19 cellular contexts compared by ENCODE assay signal in the genomic region with DNA sequence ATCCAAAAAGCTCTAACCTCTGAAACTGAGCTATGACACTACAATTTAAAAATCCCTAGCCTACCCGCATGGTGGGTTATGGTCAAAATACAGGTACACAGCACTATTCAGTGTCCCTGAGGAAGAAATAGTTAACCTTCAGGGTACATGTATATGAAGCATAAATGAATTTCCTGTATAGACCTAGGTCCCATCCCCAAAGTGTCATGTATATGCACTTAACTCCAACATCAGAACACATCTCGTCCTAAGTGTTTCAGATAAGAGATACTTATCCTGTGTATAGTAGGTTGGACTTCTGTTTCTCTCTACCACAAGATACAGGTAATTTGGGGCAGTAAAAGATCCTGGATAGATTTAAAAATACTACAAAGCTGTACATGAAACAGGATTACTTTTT. TPM values are rescaled to one million over a fixed set of nuclear protein-coding genes. Genes with fewer than 3 reads are reported as not detected.
DNase-seq lines count a peak whose midpoint lies in the region; ATAC-seq, FAIRE-seq and TF ChIP-seq lines count a peak whose summit lies in the region.
"Had no signal": no experiment of that assay in that cellular context is flagged by ENCODE, and none has a peak within 500 bp of the region (broad histone marks: within the 10 kb centered on the region; RNA-seq: fewer than 3 reads in every experiment).

No MANE protein-coding gene starts in this region.

- no peak overlapping the region for H3K4me3 ChIP-seq in naive thymus-derived CD4-positive, alpha-beta T cell (ENCODE audit: low read length)
- no peak overlapping the region for H3K4me3 ChIP-seq in dorsolateral prefrontal cortex
- H3K4me3 ChIP-seq: Peyer's patch had no signal

- CTCF ChIA-PET in activated naive CD4-positive, alpha-beta T cell treated with anti-CD3 and anti-CD28 coated beads, Interleukin-2, amount 10 ng/mL, durations not matched to agents 7 days and 5 days (lab: Charles Lee), result no interaction called here
- CTCF ChIA-PET in naive thymus-derived CD4-positive, alpha-beta T cell (lab: Charles Lee), result no interaction called here

- no peak for ATAC-seq in T-helper 17 cell
- ATAC-seq in naive thymus-derived CD4-positive, alpha-beta T cell, result no peak

- H3K4me3 Mint-ChIP-seq in activated naive CD4-positive, alpha-beta T cell treated with anti-CD3 and anti-CD28 coated beads, Interleukin-2, amount 10 ng/mL, durations not matched to agents 7 days and 5 days, result no peak overlapping the region
- H3K4me3 Mint-ChIP-seq in T-helper 17 cell, result peak overlapping the region; percentile 25
- H3K4me3 Mint-ChIP-seq in naive thymus-derived CD4-positive, alpha-beta T cell, result peak overlapping the region in 5 of 10 donors; percentile 4 to 55 (median 23)
- H3K4me3 Mint-ChIP-seq: H9 had no signal

- no peaks in the 10 kb centered on the region for H3K9me3 ChIP-seq in T-helper 17 cell (ENCODE audit: control insufficient read depth, low read length, poor library complexity, severe bottlenecking)
- H3K9me3 ChIP-seq in naive thymus-derived CD4-positive, alpha-beta T cell (ENCODE audit: control insufficient read depth in 2 of 3, low read length in 3 of 3), result no peaks in the 10 kb centered on the region
- H3K9me3 ChIP-seq: Peyer's patch had no signal

- H3K27ac Mint-ChIP-seq in activated naive CD4-positive, alpha-beta T cell treated with anti-CD3 and anti-CD28 coated beads, Interleukin-2, amount 10 ng/mL, durations not matched to agents 7 days and 5 days, result peak overlapping the region; percentile 52
- peak overlapping the region; percentile 41 for H3K27ac Mint-ChIP-seq in T-helper 17 cell
- peak overlapping the region in 7 of 9 donors; percentile 33 to 90 (median 76) for H3K27ac Mint-ChIP-seq in naive thymus-derived CD4-positive, alpha-beta T cell

- H3K4me1 Mint-ChIP-seq in activated naive CD4-positive, alpha-beta T cell treated with anti-CD3 and anti-CD28 coated beads, Interleukin-2, amount 10 ng/mL, durations not matched to agents 7 days and 5 days, result peaks cover 53% of the 10 kb centered on the region
- H3K4me1 Mint-ChIP-seq in T-helper 17 cell, result peaks cover 21% of the 10 kb centered on the region
- peaks cover 22 to 51% (median 40%) of the 10 kb centered on the region in 7 donors for H3K4me1 Mint-ChIP-seq in naive thymus-derived CD4-positive, alpha-beta T cell

- peaks cover 19 to 24% of the 10 kb centered on the region in 2 donors for H3K4me1 ChIP-seq in naive thymus-derived CD4-positive, alpha-beta T cell (ENCODE audit: control insufficient read depth in 2 of 2, insufficient read depth in 2 of 2, low read length in 2 of 2)

- H3K27me3 Mint-ChIP-seq in activated naive CD4-positive, alpha-beta T cell treated with anti-CD3 and anti-CD28 coated beads, Interleukin-2, amount 10 ng/mL, durations not matched to agents 7 days and 5 days, result no peaks in the 10 kb centered on the region
- no peaks in the 10 kb centered on the region for H3K27me3 Mint-ChIP-seq in T-helper 17 cell
- H3K27me3 Mint-ChIP-seq in naive thymus-derived CD4-positive, alpha-beta T cell, result no peaks in the 10 kb centered on the region

- peak; percentile 41; the same call in 1 of the 2 replicates for TF ChIP-seq POLR2A in GM12892 (IDR thresholded peaks at IDR 0.05; ENCODE audit: low read depth, low read length)

- H3K27me3 ChIP-seq in naive thymus-derived CD4-positive, alpha-beta T cell (ENCODE audit: control insufficient read depth in 2 of 2, insufficient read depth in 2 of 2, low read length in 2 of 2), result no peaks in the 10 kb centered on the region
- H3K27me3 ChIP-seq in dorsolateral prefrontal cortex, result no peaks in the 10 kb centered on the region
- H3K27me3 ChIP-seq: Peyer's patch had no signal

- peak overlapping the region; percentile 43 for H3K27ac ChIP-seq in naive thymus-derived CD4-positive, alpha-beta T cell (ENCODE audit: low read depth, low read length)
- no peak overlapping the region for H3K27ac ChIP-seq in dorsolateral prefrontal cortex
- H3K27ac ChIP-seq: Peyer's patch had no signal

- intact Hi-C loops in naive thymus-derived CD4-positive, alpha-beta T cell (cut with micrococcal nuclease), result no loop called here
- intact Hi-C loops in dorsolateral prefrontal cortex (cut with DNase I), result no loop called here

- TF ChIP-seq CTCF in dorsolateral prefrontal cortex (IDR thresholded peaks at IDR 0.05 in 54 of 56, conservative IDR thresholded peaks at IDR 0.05 in 2 of 56; ENCODE audit: low read depth in 1 of 56, partially characterized antibody in 56 of 56), result no peak

- H3K9me3 Mint-ChIP-seq in activated naive CD4-positive, alpha-beta T cell treated with anti-CD3 and anti-CD28 coated beads, Interleukin-2, amount 10 ng/mL, durations not matched to agents 7 days and 5 days, result no peaks in the 10 kb centered on the region
- H3K9me3 Mint-ChIP-seq in naive thymus-derived CD4-positive, alpha-beta T cell, result peaks cover 0 to 2% (median 0%) of the 10 kb centered on the region in 11 donors
- H3K9me3 Mint-ChIP-seq: H9 had no signal

- DNase-seq in activated naive CD4-positive, alpha-beta T cell treated with anti-CD3 and anti-CD28 coated beads, Interleukin-2, amount 10 ng/mL, durations not matched to agents 7 days and 5 days, result no peak
- no peak for DNase-seq in activated naive CD4-positive, alpha-beta T cell (lab: John Stamatoyannopoulos, UW)
- DNase-seq in GM12892 (ENCODE audit: insufficient read length) (no peak), T-helper 17 cell (no peak), dorsolateral prefrontal cortex (no peak)
- DNase-seq in naive thymus-derived CD4-positive, alpha-beta T cell, result no peak
- DNase-seq in stimulated activated naive CD4-positive, alpha-beta T cell (lab: John Stamatoyannopoulos, UW), result no peak
- DNase-seq: DMS153, EL, H9, Karpas-422, MM.1S, NCI-H1105 treated with DMSO at 0.1 percent for 48 hours, NCI-H187 treated with DMSO at 0.1 percent for 48 hours, NCI-H2171, NCI-H446 treated with DMSO at 0.1 percent for 48 hours, NCI-H748 treated with DMSO at 0.1 percent for 48 hours, Peyer's patch, SHP77 had no signal

- no peak for FAIRE-seq in GM12892 (lab: Jason Lieb, UNC)

- POLR2A ChIA-PET in naive thymus-derived CD4-positive, alpha-beta T cell (lab: Charles Lee), result interaction anchor here (0.6 to 2.3 kb wide), 4 partner anchors 9 to 1392 kb away, joined by 3 to 8 read pairs (median 5); no protein-coding TSS in a partner anchor

- peaks cover 9 to 49% (median 11%) of the 10 kb centered on the region in 3 experiments for H3K36me3 ChIP-seq in naive thymus-derived CD4-positive, alpha-beta T cell (ENCODE audit: control insufficient read depth in 2 of 3, insufficient read depth in 3 of 3, low read length in 3 of 3)

- H3K36me3 Mint-ChIP-seq in activated naive CD4-positive, alpha-beta T cell treated with anti-CD3 and anti-CD28 coated beads, Interleukin-2, amount 10 ng/mL, durations not matched to agents 7 days and 5 days, result peaks cover 76% of the 10 kb centered on the region
- H3K36me3 Mint-ChIP-seq in T-helper 17 cell (ENCODE audit: low read depth), result no peaks in the 10 kb centered on the region
- H3K36me3 Mint-ChIP-seq in naive thymus-derived CD4-positive, alpha-beta T cell, result peaks cover 16 to 71% (median 45%) of the 10 kb centered on the region in 5 donors

RNA-seq across cellular contexts. Expression of gene RPL14, which starts 6.4 kb away (rescaled TPM):
- 2,366 TPM for polyA plus RNA-seq in GM12892 (2012; ENCODE audit: missing spikeins)
- total RNA-seq in T-helper 17 cell (1,000 to 10,000 TPM; 2,732 to 3,433 TPM), dorsolateral prefrontal cortex (1,000 to 10,000 TPM in 1 of 120 experiments, 100 to 1,000 TPM in 119; 420 to 1,036 (median 621) TPM)
- total RNA-seq in naive thymus-derived CD4-positive, alpha-beta T cell, result 1,000 to 10,000 TPM; 2,135 to 3,746 (median 3,320) TPM
- polyA plus RNA-seq in naive thymus-derived CD4-positive, alpha-beta T cell, result 1,000 to 10,000 TPM; 1,689 to 2,002 TPM

RNA-seq across cellular contexts. Expression of gene ZNF619, which starts 13.3 kb away (rescaled TPM):
- 4.2 TPM for polyA plus RNA-seq in GM12892 (2012; ENCODE audit: missing spikeins)
- 1 to 10 TPM; 5.0 to 8.4 TPM for total RNA-seq in T-helper 17 cell
- 10 to 100 TPM in 3 of 5 experiments, 1 to 10 TPM in 2; 5.0 to 13.9 (median 12.3) TPM for total RNA-seq in naive thymus-derived CD4-positive, alpha-beta T cell
- polyA plus RNA-seq in naive thymus-derived CD4-positive, alpha-beta T cell, result 1 to 10 TPM; 2.9 to 3.2 TPM
- 10 to 100 TPM in 17 of 120 experiments, 1 to 10 TPM in 103; 3.6 to 15.9 (median 7.6) TPM for total RNA-seq in dorsolateral prefrontal cortex

RNA-seq across cellular contexts. Expression of gene ZNF620, which starts 42.3 kb away (rescaled TPM):
- 3.2 TPM for polyA plus RNA-seq in GM12892 (2012; ENCODE audit: missing spikeins)
- total RNA-seq in T-helper 17 cell (1 to 10 TPM in 1 of 2 donors, under 1 TPM in 1; 0.94 to 2.5 TPM), dorsolateral prefrontal cortex (10 to 100 TPM in 2 of 120 experiments, 1 to 10 TPM in 118; 3.7 to 10.7 (median 7.0) TPM)
- 1 to 10 TPM; 1.3 to 6.4 (median 3.3) TPM for total RNA-seq in naive thymus-derived CD4-positive, alpha-beta T cell
- polyA plus RNA-seq in naive thymus-derived CD4-positive, alpha-beta T cell, result 1 to 10 TPM; 3.6 to 3.8 TPM
